Comparison of ENCODE assay signal across 23 cellular contexts in the genomic region with DNA sequence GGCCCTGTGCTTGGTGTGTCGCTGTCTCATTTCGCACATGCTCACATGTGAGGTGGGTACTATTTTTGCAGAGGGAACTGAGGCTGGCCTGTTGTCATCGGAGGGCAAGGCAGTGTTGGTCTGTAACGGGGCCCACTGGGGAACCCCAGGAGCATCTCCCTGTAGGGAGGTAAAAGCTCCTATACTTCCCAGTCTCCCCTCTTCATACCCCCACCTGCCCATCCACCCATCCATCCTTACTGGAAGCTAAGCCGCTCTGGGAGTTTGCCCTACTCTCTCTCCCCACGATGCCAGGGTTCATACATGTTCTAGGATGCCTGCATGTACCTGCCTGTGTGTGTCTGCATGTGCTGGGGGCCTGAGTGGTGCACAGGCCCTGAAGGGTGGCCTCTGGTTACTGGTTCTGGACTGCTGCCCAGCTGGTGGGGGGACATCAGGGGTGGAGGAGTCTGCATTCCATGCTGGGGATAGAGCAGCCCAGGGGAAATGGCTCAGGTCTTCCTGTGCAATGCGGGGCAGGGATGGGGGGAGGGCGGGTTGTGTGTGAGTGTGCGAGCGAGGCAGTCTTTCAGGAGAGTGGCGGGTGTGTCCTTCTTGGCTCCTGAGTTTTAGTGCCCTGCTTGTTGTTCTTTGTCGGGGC.
A peak's percentile ranks its signal among the peaks of the same experiment; 100 is the strongest.
DNase-seq lines count a peak whose midpoint lies in the region; ATAC-seq, FAIRE-seq and TF ChIP-seq lines count a peak whose summit lies in the region.
"Had no signal": no experiment of that assay in that cellular context is flagged by ENCODE, and none has a peak within 500 bp of the region (broad histone marks: within the 10 kb centered on the region; RNA-seq: fewer than 3 reads in every experiment).

No MANE protein-coding gene starts in this region.

- H2AK5ac ChIP-seq in H1 (ENCODE audit: low read depth, low read length) (0 out of 2 replicates have a peak overlapping the region, but pooled peaks have one; percentile 9), neuronal stem cell (ENCODE audit: low read depth, low read length) (no peak overlapping the region)

- DNase-seq in H1 (ENCODE audit: low read depth in 1 of 2, low spot score in 2 of 2) (no peak), mesothelial cell of epicardium (ENCODE audit: low spot score in 2 of 2, unreplicated experiment in 2 of 2) (no peak), neuronal stem cell (ENCODE audit: low spot score) (no peak), NCI-H2171 treated with DMSO at 0.1 percent for 48 hours (lab: John Stamatoyannopoulos, UW) (no peak), small intestine (no peak)
- DNase-seq in stimulated activated naive CD4-positive, alpha-beta T cell (lab: John Stamatoyannopoulos, UW): no peak
- DNase-seq: ACHN; BE2C; C1 segment of cervical spinal cord; CD4-positive, CD25-positive, alpha-beta regulatory T cell; CD8-positive, alpha-beta memory T cell; COR-L47; DMS 273 treated with DMSO at 0.1 percent for 48 hours; DMS53; DND-41; EL; GOT3; H9; IMR-90 had no signal

- no peak overlapping the region for H2BK120ac ChIP-seq in H1 (replicated peaks; ENCODE audit: low read depth, low read length)
- H2BK120ac ChIP-seq in neuronal stem cell (ENCODE audit: low read depth, low read length): no peak overlapping the region

- H3K23ac ChIP-seq in H1 (ENCODE audit: insufficient read length) (no peak overlapping the region), neuronal stem cell (ENCODE audit: low read depth, low read length, poor library complexity) (no peak overlapping the region)

- no peak overlapping the region for H3K14ac ChIP-seq in H1 (ENCODE audit: insufficient read length)
- H3K14ac ChIP-seq in neuronal stem cell (ENCODE audit: low read length): no peak overlapping the region

- no peaks in the 10 kb centered on the region for H3K27me3 Mint-ChIP-seq in mesothelial cell of epicardium (ENCODE audit: low read depth)

- H3K79me2 ChIP-seq in H1 (ENCODE audit: control insufficient read depth in 1 of 2, insufficient read depth in 2 of 2, low read length in 2 of 2): no peaks in the 10 kb centered on the region

- no peak overlapping the region for H4K5ac ChIP-seq in H1 (ENCODE audit: insufficient read length, low read depth, low read length)

- H3K36me3 ChIP-seq in H1 (ENCODE audit: control insufficient read depth in 2 of 4, insufficient read depth in 4 of 4, low read length in 3 of 4) (no peaks in the 10 kb centered on the region), neuronal stem cell (replicated peaks in 1 of 2; ENCODE audit: control insufficient read depth in 2 of 2, insufficient read depth in 2 of 2, low read length in 2 of 2) (peaks cover 0 to 67% of the 10 kb centered on the region in 2 donors), small intestine (ENCODE audit: control insufficient read depth in 2 of 2, insufficient read depth in 2 of 2, low read length in 2 of 2) (no peaks in the 10 kb centered on the region)
- H3K36me3 ChIP-seq: BE2C had no signal

- no peak overlapping the region for H2AFZ ChIP-seq in H1 (ENCODE audit: low read length)
- no peak overlapping the region for H2AFZ ChIP-seq in neuronal stem cell (ENCODE audit: low read length)

- H3K4ac ChIP-seq in H1 (replicated peaks; ENCODE audit: insufficient read length, low read depth, low read length): no peak overlapping the region
- no peak overlapping the region for H3K4ac ChIP-seq in neuronal stem cell (ENCODE audit: low read length)

- H3K27ac Mint-ChIP-seq in mesothelial cell of epicardium: peak overlapping the region; percentile 37
- H3K27ac Mint-ChIP-seq: CD4-positive, CD25-positive, alpha-beta regulatory T cell; CD8-positive, alpha-beta memory T cell had no signal

- peaks cover 22% of the 10 kb centered on the region for H3K4me1 Mint-ChIP-seq in mesothelial cell of epicardium
- H3K4me1 Mint-ChIP-seq: CD4-positive, CD25-positive, alpha-beta regulatory T cell; CD8-positive, alpha-beta memory T cell had no signal

- WGBS in H1 (ENCODE audit: extremely low coverage in 1 of 2, insufficient coverage in 1 of 2, insufficient read length in 1 of 2, insufficient replicate concordance in 2 of 2, low coverage in 1 of 2, low lambda C conversion rate in 2 of 2, missing lambda C conversion rate in 1 of 2), 2 experiments: 76% methylated on average over 12 of the region's 12 CpGs; no CpG with 5 or more reads in 1 of the 2 experiments
- no CpG with 5 or more reads among the region's 12 CpGs for WGBS in neuronal stem cell (ENCODE audit: extremely low coverage in 2 of 2, insufficient read length in 2 of 2, insufficient replicate concordance in 1 of 2), 2 donors
- 78 to 83% (median 81%) methylated on average over 12 of the region's 12 CpGs for WGBS in small intestine, 3 donors

- H4K91ac ChIP-seq in H1 (replicated peaks; ENCODE audit: insufficient read length, low read length): no peak overlapping the region
- no peak overlapping the region for H4K91ac ChIP-seq in neuronal stem cell (ENCODE audit: low read depth, low read length, poor library complexity)

- H3K79me1 ChIP-seq in H1 (ENCODE audit: low read depth, low read length) (no peaks in the 10 kb centered on the region), neuronal stem cell (ENCODE audit: low read depth, low read length) (peaks cover 2% of the 10 kb centered on the region)

- H2BK5ac ChIP-seq in H1 (ENCODE audit: low read depth, low read length) (no peak overlapping the region), neuronal stem cell (ENCODE audit: low read length) (no peak overlapping the region)

- H3K18ac ChIP-seq in H1 (ENCODE audit: extremely low read depth, low read length) (no peak overlapping the region), neuronal stem cell (ENCODE audit: low read length) (peak overlapping the region; percentile 21)

- H3K27me3 ChIP-seq in H1 (replicated peaks in 1 of 4; ENCODE audit: control insufficient read depth in 3 of 4, extremely low read depth in 1 of 4, insufficient read depth in 3 of 4, low read length in 3 of 4) (0 out of 7 replicates have a peak, but pooled peaks cover 0 to 2% (median 0%) of the 10 kb centered on the region in 4 experiments), neuronal stem cell (ENCODE audit: control insufficient read depth in 3 of 3, insufficient read depth in 3 of 3, low read depth in 1 of 3, low read length in 3 of 3) (no peaks in the 10 kb centered on the region), small intestine (ENCODE audit: control insufficient read depth in 2 of 2, insufficient read depth in 2 of 2, low read length in 2 of 2) (no peaks in the 10 kb centered on the region)

- H3K36me3 Mint-ChIP-seq in mesothelial cell of epicardium: peaks cover 8% of the 10 kb centered on the region
- H3K36me3 Mint-ChIP-seq: CD4-positive, CD25-positive, alpha-beta regulatory T cell; CD8-positive, alpha-beta memory T cell had no signal

- H3K4me3 Mint-ChIP-seq in mesothelial cell of epicardium: no peak overlapping the region
- H3K4me3 Mint-ChIP-seq: CD4-positive, CD25-positive, alpha-beta regulatory T cell; CD8-positive, alpha-beta memory T cell had no signal

- H4K20me1 ChIP-seq in H1 (replicated peaks in 1 of 2; ENCODE audit: control insufficient read depth in 1 of 2, insufficient read depth in 2 of 2, low read length in 2 of 2): no peaks in the 10 kb centered on the region

- H4K8ac ChIP-seq in H1 (ENCODE audit: extremely low read depth, insufficient read depth, low read length): no peak overlapping the region
- no peak overlapping the region for H4K8ac ChIP-seq in neuronal stem cell (ENCODE audit: low read depth, low read length)

- H2BK20ac ChIP-seq in H1 (ENCODE audit: low read length): no peak overlapping the region

- TF ChIP-seq EP300 in H1 (IDR thresholded peaks at IDR 0.05; ENCODE audit: borderline replicate concordance in 1 of 2, low read depth in 2 of 2, low read length in 2 of 2): no peak

- CTCF ChIA-PET in H1 (lab: Charles Lee; ENCODE audit: partially characterized antibody): interaction anchor here (0.6 to 6.0 kb wide), 5 partner anchors 15 to 162 kb away, joined by 3 to 22 read pairs (median 4); no protein-coding TSS in a partner anchor

- no peak for TF ChIP-seq POLR2A in H1 (IDR thresholded peaks at IDR 0.05; ENCODE audit: control extremely low read depth in 1 of 2, low read depth in 2 of 2, low read length in 2 of 2)

- H3K9me3 ChIP-seq in H1 (ENCODE audit: insufficient read depth in 2 of 2, low read depth in 1 of 2, low read length in 1 of 2) (no peaks in the 10 kb centered on the region), neuronal stem cell (replicated peaks in 1 of 2; ENCODE audit: control insufficient read depth in 2 of 2, insufficient read depth in 1 of 2, low read depth in 1 of 2, low read length in 2 of 2) (peaks cover 0 to 13% of the 10 kb centered on the region in 2 donors), small intestine (ENCODE audit: control insufficient read depth, low read depth) (no peaks in the 10 kb centered on the region)
- H3K9me3 ChIP-seq: BE2C had no signal

- H3K4me3 ChIP-seq in H1 (ENCODE audit: extremely low read depth in 1 of 4, insufficient read depth in 2 of 4, low read depth in 3 of 4, low read length in 4 of 4) (no peak overlapping the region), neuronal stem cell (ENCODE audit: low read length in 2 of 2) (no peak overlapping the region), small intestine (ENCODE audit: low read depth in 1 of 2, low read length in 2 of 2) (no peak overlapping the region)
- H3K4me3 ChIP-seq: GM12878 had no signal

- no peak for TF ChIP-seq CTCF in H1 (IDR thresholded peaks at IDR 0.05; ENCODE audit: control extremely low read depth in 1 of 3, insufficient read depth in 1 of 3, low read depth in 1 of 3, low read length in 3 of 3)
- TF ChIP-seq CTCF in mesothelial cell of epicardium (IDR thresholded peaks at IDR 0.05; ENCODE audit: unreplicated experiment): no peak

- 0 out of 2 replicates have a peak overlapping the region, but pooled peaks have one; percentile 94 for H2BK15ac ChIP-seq in H1 (ENCODE audit: low read length)
- H2BK15ac ChIP-seq in neuronal stem cell (ENCODE audit: low read length): no peak overlapping the region

- no peak overlapping the region for H3K56ac ChIP-seq in H1 (replicated peaks; ENCODE audit: insufficient read length, low read depth, low read length)

- H3K4me1 ChIP-seq in H1 (replicated peaks in 1 of 4; ENCODE audit: control insufficient read depth in 3 of 4, insufficient read depth in 4 of 4, low read length in 3 of 4): peaks cover 0 to 17% (median 7%) of the 10 kb centered on the region in 4 experiments; a peak in 5 of 7 replicates
- peaks cover 0 to 9% of the 10 kb centered on the region in 2 donors for H3K4me1 ChIP-seq in neuronal stem cell (ENCODE audit: control insufficient read depth in 2 of 2, insufficient read depth in 1 of 2, low read depth in 1 of 2, low read length in 2 of 2)
- H3K4me1 ChIP-seq in small intestine (ENCODE audit: control insufficient read depth in 2 of 2, insufficient read depth in 1 of 2, low read depth in 1 of 2, low read length in 1 of 2): no peaks in the 10 kb centered on the region
- H3K4me1 ChIP-seq: BE2C had no signal

- FAIRE-seq in H1 (lab: Jason Lieb, UNC) (no peak), small intestine (lab: Jason Lieb, UNC) (no peak)
- FAIRE-seq: A204.1, GM12878, HTR-8/SVneo had no signal

- TF ChIP-seq RAD21 in H1 (IDR thresholded peaks at IDR 0.05 in 1 of 2, conservative IDR thresholded peaks at IDR 0.05 in 1 of 2; ENCODE audit: low read depth in 2 of 2, low read length in 2 of 2): no peak

- H3K9ac ChIP-seq in H1 (replicated peaks in 1 of 4; ENCODE audit: extremely low read depth in 1 of 4, low read depth in 3 of 4, low read length in 3 of 4) (no peak overlapping the region), neuronal stem cell (ENCODE audit: low read depth, low read length, poor library complexity) (no peak overlapping the region)

- POLR2A ChIA-PET in H1 (lab: Charles Lee; ENCODE audit: partially characterized antibody): interaction anchor here (0.9 kb wide), 2 partner anchors 18 to 65 kb away, joined by 3 read pairs; no protein-coding TSS in a partner anchor

- no peak overlapping the region for H2BK12ac ChIP-seq in H1 (ENCODE audit: low read depth, low read length)
- no peak overlapping the region for H2BK12ac ChIP-seq in neuronal stem cell (ENCODE audit: low read length)

- H3K4me2 ChIP-seq in H1 (ENCODE audit: insufficient read depth in 1 of 2, low read depth in 2 of 2, low read length in 2 of 2) (no peak overlapping the region), neuronal stem cell (ENCODE audit: insufficient read depth, low read length, poor library complexity, severe bottlenecking) (no peak overlapping the region)

- H3K27ac ChIP-seq in H1 (ENCODE audit: low read depth, low read length) (no peak overlapping the region), neuronal stem cell (replicated peaks; ENCODE audit: low read length) (no peak overlapping the region), small intestine (ENCODE audit: low read depth in 1 of 2, low read length in 1 of 2) (no peak overlapping the region)

- 0 out of 2 replicates have a peak, but pooled peaks cover 2% of the 10 kb centered on the region for H3K23me2 ChIP-seq in H1 (ENCODE audit: low read depth, low read length)

- H3K9me3 Mint-ChIP-seq in mesothelial cell of epicardium: peaks cover 5% of the 10 kb centered on the region

- no peak for ATAC-seq in esophagus mucosa
- ATAC-seq: GM12878 had no signal
